In genomic region chr6:69795469-69796080, GRCh38 we compare ENCODE assay signal across 8 cellular contexts. TPM values are rescaled to one million over a fixed set of nuclear protein-coding genes. Genes with fewer than 3 reads are reported as not detected.
DNase-seq lines count a peak whose midpoint lies in the region; ATAC-seq and TF ChIP-seq lines count a peak whose summit lies in the region.

No MANE protein-coding gene starts in this region.

- H3K9me3 Mint-ChIP-seq in Calu3 (ENCODE audit: low read depth, unreplicated experiment): peaks cover 2% of the 10 kb centered on the region
- no peaks in the 10 kb centered on the region for H3K9me3 Mint-ChIP-seq in activated naive CD8-positive, alpha-beta T cell (ENCODE audit: low read depth)

- WGBS in suprapubic skin: 29% methylated on average over 5 of the region's 5 CpGs

- peaks cover 23% of the 10 kb centered on the region for H3K36me3 Mint-ChIP-seq in Calu3 (ENCODE audit: insufficient read depth, unreplicated experiment)
- H3K36me3 Mint-ChIP-seq in activated naive CD8-positive, alpha-beta T cell: peaks cover 3% of the 10 kb centered on the region

- peak overlapping the region; percentile 97 for H3K4me3 Mint-ChIP-seq in Calu3 (ENCODE audit: low read depth, unreplicated experiment)
- peak overlapping the region; percentile 98 for H3K4me3 Mint-ChIP-seq in activated naive CD8-positive, alpha-beta T cell

- no peak for TF ChIP-seq CTCF in Calu3 (IDR thresholded peaks at IDR 0.05; ENCODE audit: unreplicated experiment)
- no peak for TF ChIP-seq CTCF in suprapubic skin (IDR thresholded peaks at IDR 0.05)

- H3K36me3 ChIP-seq in suprapubic skin: no peaks in the 10 kb centered on the region

- no peak for TF ChIP-seq EP300 in suprapubic skin (IDR thresholded peaks at IDR 0.05)

- no peak for TF ChIP-seq POLR2A in suprapubic skin (IDR thresholded peaks at IDR 0.05)

- TSS peak; percentile 65 for BruUV-seq in Calu3 (replicated peaks; lab: Mats Ljungman, UMichigan)

- intact Hi-C loops in Calu3 (cut with micrococcal nuclease; ENCODE audit: unreplicated experiment): no loop called here

- H3K4me3 ChIP-seq in suprapubic skin: peak overlapping the region; percentile 91

- ATAC-seq in GM19397 (IDR thresholded peaks at IDR 0.05; ENCODE audit: unreplicated experiment) (peak; percentile 30), HG03457 (IDR thresholded peaks at IDR 0.05; ENCODE audit: unreplicated experiment) (peak; percentile 36), esophagus mucosa (no peak)

- CTCF ChIA-PET in Calu3 (lab: Charles Lee): interaction anchor here (1.6 to 1.9 kb wide), 2 partner anchors 9 to 312 kb away, joined by 9 to 13 read pairs; no protein-coding TSS in a partner anchor

- peaks cover 39% of the 10 kb centered on the region for H3K4me1 ChIP-seq in suprapubic skin

- H3K27ac Mint-ChIP-seq in Calu3 (ENCODE audit: unreplicated experiment): peak overlapping the region; percentile 99
- peak overlapping the region; percentile 97 for H3K27ac Mint-ChIP-seq in activated naive CD8-positive, alpha-beta T cell

- H3K27me3 Mint-ChIP-seq in Calu3 (ENCODE audit: unreplicated experiment): no peaks in the 10 kb centered on the region
- no peaks in the 10 kb centered on the region for H3K27me3 Mint-ChIP-seq in activated naive CD8-positive, alpha-beta T cell

- no peak for DNase-seq in Calu3
- DNase-seq in inferior parietal cortex (ENCODE audit: extremely low spot score): peak; percentile 38
- no peak for DNase-seq in suprapubic skin (ENCODE audit: low spot score in 2 of 2)
- no peak for DNase-seq in NCI-H2171 treated with DMSO at 0.1 percent for 48 hours (lab: John Stamatoyannopoulos, UW)

- no peaks in the 10 kb centered on the region for H3K27me3 ChIP-seq in suprapubic skin

- H3K27ac ChIP-seq in suprapubic skin: peak overlapping the region; percentile 97

- no peaks in the 10 kb centered on the region for H3K9me3 ChIP-seq in suprapubic skin

- H3K4me1 Mint-ChIP-seq in Calu3 (ENCODE audit: low read depth, unreplicated experiment): peaks cover 44% of the 10 kb centered on the region
- H3K4me1 Mint-ChIP-seq in activated naive CD8-positive, alpha-beta T cell (ENCODE audit: low read depth): peaks cover 59% of the 10 kb centered on the region

RNA-seq across cellular contexts. Expression of gene LMBRD1, which starts 1.2 kb away (rescaled TPM):
- 35.7 and 36.6 TPM in 2 replicates for total RNA-seq in Calu3 (2022)
- 10 to 100 TPM; 43.5 to 58.6 (median 47.5) TPM for total RNA-seq in suprapubic skin
- total RNA-seq in esophagus mucosa: 22.0 TPM
